Comparison of ENCODE assay signal across 8 cellular contexts in genomic region chr6:154510144-154510905, GRCh38. TPM values are rescaled to one million over a fixed set of nuclear protein-coding genes. Genes with fewer than 3 reads are reported as not detected.
DNase-seq lines count a peak whose midpoint lies in the region; ATAC-seq and TF ChIP-seq lines count a peak whose summit lies in the region.

Gene CNKSR3 (minus strand): TSS chr6:154510685. CDS start chr6:154510114, 571 bp downstream.

- WGBS in esophagus, 2 donors, result 0 to 1% methylated on average over 84 to 86 of the region's 86 CpGs

- peak; percentile 68 for ATAC-seq in HG02981 (IDR thresholded peaks at IDR 0.05; ENCODE audit: unreplicated experiment)
- peak; percentile 86 for ATAC-seq in WTC11
- peak; percentile 78 for ATAC-seq in stimulated activated naive CD8-positive, alpha-beta T cell treated with anti-CD3 and anti-CD28 coated beads, Interleukin-15, amount 100 ng/mL, for 72 hours

- H3K4me1 Mint-ChIP-seq in WTC11, result peaks cover 43% of the 10 kb centered on the region
- peaks cover 25% of the 10 kb centered on the region for H3K4me1 Mint-ChIP-seq in stimulated activated naive CD8-positive, alpha-beta T cell treated with anti-CD3 and anti-CD28 coated beads, Interleukin-15, amount 100 ng/mL, for 72 hours

- H3K27ac Mint-ChIP-seq in WTC11, result peak within 1 kb of the TSS; percentile 82
- H3K27ac Mint-ChIP-seq in stimulated activated naive CD8-positive, alpha-beta T cell treated with anti-CD3 and anti-CD28 coated beads, Interleukin-15, amount 100 ng/mL, for 72 hours, result peak within 1 kb of the TSS in 1 of 2 donors; percentile 42

- H3K4me1 ChIP-seq in esophagus (ENCODE audit: control insufficient read depth in 2 of 2, insufficient read depth in 2 of 2, low read length in 1 of 2), result peaks cover 0 to 2% of the 10 kb centered on the region in 2 donors

- peak within 1 kb of the TSS; percentile 82 for H3K4me3 Mint-ChIP-seq in WTC11
- H3K4me3 Mint-ChIP-seq in stimulated activated naive CD8-positive, alpha-beta T cell treated with anti-CD3 and anti-CD28 coated beads, Interleukin-15, amount 100 ng/mL, for 72 hours, result peak within 1 kb of the TSS; percentile 80 to 83

- peaks cover 74% of the 10 kb centered on the region for H3K27me3 Mint-ChIP-seq in WTC11 (ENCODE audit: low read depth)
- H3K27me3 Mint-ChIP-seq in stimulated activated naive CD8-positive, alpha-beta T cell treated with anti-CD3 and anti-CD28 coated beads, Interleukin-15, amount 100 ng/mL, for 72 hours, result peaks cover 88% of the 10 kb centered on the region

- TF ChIP-seq CTCF in AG09319 (IDR thresholded peaks at IDR 0.05; ENCODE audit: low read depth, low read length) (peak; percentile 3), WTC11 (IDR thresholded peaks at IDR 0.05) (no peak)

- H3K4me3 ChIP-seq in esophagus (ENCODE audit: low read depth in 1 of 2, low read length in 2 of 2), result peak within 1 kb of the TSS; percentile 75 to 86

- H3K27ac ChIP-seq in esophagus (ENCODE audit: low read depth in 2 of 2, low read length in 1 of 2), result peak within 1 kb of the TSS; percentile 92 to 94

- no peaks in the 10 kb centered on the region for H3K27me3 ChIP-seq in esophagus (ENCODE audit: control insufficient read depth in 1 of 2, insufficient read depth in 2 of 2, low read length in 2 of 2)

- CTCF ChIA-PET in WTC11 (lab: Charles Lee), result interaction anchor here (0.7 to 3.6 kb wide), 11 partner anchors 10 to 165 kb away, joined by 3 to 38 read pairs (median 4); no protein-coding TSS in a partner anchor

- no peaks in the 10 kb centered on the region for H3K9me3 Mint-ChIP-seq in WTC11
- no peaks in the 10 kb centered on the region for H3K9me3 Mint-ChIP-seq in stimulated activated naive CD8-positive, alpha-beta T cell treated with anti-CD3 and anti-CD28 coated beads, Interleukin-15, amount 100 ng/mL, for 72 hours

- peak; percentile 66 for TF ChIP-seq POLR2A in GM18526 (IDR thresholded peaks at IDR 0.05; ENCODE audit: extremely low read depth, insufficient read length)

- POLR2A ChIA-PET in WTC11 (lab: Charles Lee), result interaction anchor here (0.6 to 1.4 kb wide), 6 partner anchors 10 to 82 kb away, joined by 3 to 5 read pairs (median 4); no protein-coding TSS in a partner anchor

- H3K9me3 ChIP-seq in esophagus (ENCODE audit: control insufficient read depth in 2 of 2, insufficient read depth in 1 of 2, low read depth in 1 of 2, low read length in 1 of 2), result no peaks in the 10 kb centered on the region

- no peaks in the 10 kb centered on the region for H3K36me3 ChIP-seq in esophagus (ENCODE audit: control insufficient read depth in 2 of 2, insufficient read depth in 2 of 2, low read length in 1 of 2)

- DNase-seq in AG09319 (ENCODE audit: extremely low read depth, low read depth), result peak; percentile 90
- DNase-seq in NCI-H2029 treated with DMSO at 0.1 percent for 48 hours (lab: John Stamatoyannopoulos, UW), result peak; percentile 92
- DNase-seq in WTC11 (ENCODE audit: low spot score), result peak; percentile 97
- DNase-seq in middle frontal gyrus (ENCODE audit: extremely low spot score, low spot score), result peak; percentile 53
- peak; percentile 36 to 42 for DNase-seq in stimulated activated naive CD8-positive, alpha-beta T cell treated with anti-CD3 and anti-CD28 coated beads, Interleukin-15, amount 100 ng/mL, for 72 hours

- no peaks in the 10 kb centered on the region; the same call in 1 of the 2 replicates for H3K36me3 Mint-ChIP-seq in WTC11

TF ChIP-seq in WTC11, 78 proteins besides CTCF, POLR2A, EP300 and RAD21 (continues in another document):
- TF ChIP-seq GTF2I (CRISPR knock-in tag; conservative IDR thresholded peaks at IDR 0.05), result no peak
- TF ChIP-seq ATF6 (CRISPR knock-in tag; IDR thresholded peaks at IDR 0.05), result no peak
- TF ChIP-seq ZNF512 (CRISPR knock-in tag; IDR thresholded peaks at IDR 0.05; ENCODE audit: borderline replicate concordance), result no peak
- peak; percentile 60; the same call in 1 of the 2 replicates for TF ChIP-seq TEAD1 (CRISPR knock-in tag; IDR thresholded peaks at IDR 0.05)
- TF ChIP-seq PRDM15 (CRISPR knock-in tag; IDR thresholded peaks at IDR 0.05), result no peak
- 0 out of 2 replicates have a peak, but pooled peaks have one; percentile 51 for TF ChIP-seq TCF7 (CRISPR knock-in tag; IDR thresholded peaks at IDR 0.05; ENCODE audit: low read depth)
- no peak for TF ChIP-seq NFE2L1 (CRISPR knock-in tag; IDR thresholded peaks at IDR 0.05)
- peak; percentile 84 for TF ChIP-seq GABPB1 (CRISPR knock-in tag; IDR thresholded peaks at IDR 0.05)

RNA-seq across cellular contexts. Expression of gene CNKSR3, which starts in this region (rescaled TPM):
- total RNA-seq in WTC11 (2021), result 3.9 to 5.7 TPM (median 4.0 TPM) in 3 replicates
- 10 to 100 TPM; 12.0 to 12.9 TPM for polyA plus RNA-seq in esophagus

Comparison
In these comparisons a context has a peak if more than half of its experiments do, and no peak if none do; other contexts are left out.
1. Peak in every context shown above with its lines: DNase-seq, ATAC-seq, H3K4me3 ChIP-seq and H3K27ac ChIP-seq.
2. DNase-seq: peak in every context shown above with its lines; median percentile 97 in WTC11; 92 in NCI-H2029 treated with DMSO at 0.1 percent for 48 hours; 90 in AG09319; 53 in middle frontal gyrus; 39 in stimulated activated naive CD8-positive, alpha-beta T cell treated with anti-CD3 and anti-CD28 coated beads, Interleukin-15, amount 100 ng/mL, for 72 hours.